1 cellular context compared by ENCODE assay signal in the genomic region with DNA sequence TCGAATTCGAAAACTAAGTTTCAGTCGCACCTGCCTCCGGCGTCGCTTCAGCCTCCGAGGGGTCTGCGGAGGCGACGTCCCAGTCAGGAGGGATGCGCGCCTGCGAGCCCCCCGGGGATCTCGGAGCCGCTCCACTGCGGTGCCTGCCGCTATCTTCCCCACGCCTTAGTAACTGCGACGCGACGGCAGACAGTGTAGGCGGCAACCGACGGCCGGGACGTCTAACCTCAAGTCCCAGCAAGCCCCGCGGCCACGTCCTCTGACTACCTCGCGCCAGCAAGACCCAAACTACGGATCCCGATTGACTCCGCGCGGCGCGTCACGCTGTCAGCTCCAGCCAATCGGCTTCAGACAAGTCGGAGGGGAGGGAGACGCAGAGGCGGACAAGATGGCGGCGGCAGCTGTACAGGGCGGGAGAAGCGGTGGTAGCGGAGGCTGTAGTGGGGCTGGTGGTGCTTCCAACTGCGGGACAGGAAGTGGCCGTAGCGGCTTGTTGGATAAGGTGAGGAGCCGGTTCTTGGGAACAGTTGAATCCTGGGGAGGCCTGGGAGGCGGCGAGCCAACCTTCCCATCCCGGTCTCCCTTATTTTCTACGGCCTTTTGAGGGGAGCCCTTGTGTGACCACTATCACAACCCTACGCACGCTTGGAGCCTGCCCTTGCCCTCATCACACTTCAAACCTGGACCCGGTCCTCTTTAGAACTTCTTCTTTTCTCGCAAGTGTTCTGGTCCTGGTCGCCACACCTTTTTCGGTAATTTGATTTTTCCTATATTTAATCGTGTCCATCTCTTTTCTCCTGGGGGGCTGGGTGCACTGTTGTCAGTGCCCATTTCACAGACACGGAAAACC.
A peak's percentile ranks its signal among the peaks of the same experiment; 100 is the strongest.
TF ChIP-seq lines count a peak whose summit lies in the region.

A gene (plus strand): TSS at position 369 of the 850 bp plus-strand sequence. CDS start 20 bp downstream, at position 389.
A gene with protein sequence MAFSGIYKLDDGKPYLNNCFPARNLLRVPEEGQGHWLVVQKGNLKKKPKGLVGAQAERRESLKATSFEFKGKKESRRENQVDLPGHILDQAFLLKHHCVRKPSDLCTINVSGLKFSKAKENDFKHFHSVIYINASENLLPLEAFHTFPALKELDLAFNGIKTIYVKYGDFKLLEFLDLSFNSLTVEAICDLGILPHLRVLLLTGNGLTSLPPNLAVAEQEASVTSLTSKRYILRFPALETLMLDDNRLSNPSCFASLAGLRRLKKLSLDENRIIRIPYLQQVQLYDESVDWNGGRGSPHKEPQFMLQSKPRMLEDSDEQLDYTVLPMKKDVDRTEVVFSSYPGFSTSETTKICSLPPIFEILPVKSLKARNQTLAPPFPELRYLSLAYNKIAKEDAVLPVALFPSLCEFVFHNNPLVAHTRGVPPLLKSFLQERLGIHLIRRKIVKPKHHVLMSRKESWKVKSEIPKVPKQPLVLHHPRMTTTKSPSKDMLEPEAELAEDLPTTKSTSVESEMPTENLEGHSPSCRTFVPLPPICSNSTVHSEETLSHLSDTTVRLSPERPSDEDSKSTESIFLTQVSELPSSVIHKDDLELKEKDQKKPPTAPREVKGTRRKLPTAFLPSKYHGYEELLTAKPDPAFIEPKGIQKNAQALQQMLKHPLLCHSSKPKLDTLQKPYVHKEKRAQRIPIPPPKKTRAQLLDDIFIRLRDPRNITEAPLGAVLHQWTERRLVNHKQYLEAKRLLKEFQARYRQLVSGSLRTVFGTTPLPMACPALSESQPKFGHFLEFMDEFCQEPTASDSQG (minus strand): TSS at position 194 of the 850 bp plus-strand sequence. CDS start 8,213 bp downstream, outside the sequence.

TF ChIP-seq in K562, 482 proteins besides CTCF, POLR2A, EP300 and RAD21 (continued from another document and continues in another):
- TF ChIP-seq POLR2AphosphoS5 (IDR thresholded peaks at IDR 0.05; ENCODE audit: control insufficient read depth, insufficient read depth, low read depth, low read length) (peak; percentile 87), RBFOX2 (IDR thresholded peaks at IDR 0.05; ENCODE audit: low read depth, low read length) (peak; percentile 100), KAT7 (CRISPR knock-in tag; IDR thresholded peaks at IDR 0.05; ENCODE audit: borderline replicate concordance) (peak; percentile 98; the same call in 1 of the 2 replicates), ZFX (CRISPR knock-in tag; IDR thresholded peaks at IDR 0.05) (peak; percentile 100), ZBED1 (IDR thresholded peaks at IDR 0.05) (peak; percentile 79), HCFC1 (IDR thresholded peaks at IDR 0.05; ENCODE audit: low read depth, low read length) (peak; percentile 94), ZNF766 (CRISPR knock-in tag; conservative IDR thresholded peaks at IDR 0.05) (peak; percentile 84), ZBTB17 (CRISPR knock-in tag; IDR thresholded peaks at IDR 0.05) (peak; percentile 75; the same call in 1 of the 2 replicates), ARNT (IDR thresholded peaks at IDR 0.05) (peak in 1 of 2 experiments; percentile 25; a peak in 1 of 4 replicates), ETV6 (IDR thresholded peaks at IDR 0.05; ENCODE audit: borderline replicate concordance in 1 of 2, low read depth in 2 of 2, low read length in 1 of 2) (no peak), ETV6 (CRISPR knock-in tag; IDR thresholded peaks at IDR 0.05; ENCODE audit: borderline replicate concordance) (no peak), ZNF644 (tag; IDR thresholded peaks at IDR 0.05; ENCODE audit: low read depth) (peak; percentile 50; the same call in 1 of the 2 replicates), PML (IDR thresholded peaks at IDR 0.05; ENCODE audit: low read length) (peak; percentile 71), FOS (IDR thresholded peaks at IDR 0.05; ENCODE audit: extremely low read depth, insufficient read length) (peak; percentile 63), HDGF (IDR thresholded peaks at IDR 0.05) (no peak), HNRNPL (IDR thresholded peaks at IDR 0.05; ENCODE audit: low read depth, low read length) (no peak), ZC3H11A (IDR thresholded peaks at IDR 0.05; ENCODE audit: low read depth, low read length) (peak; percentile 58; the same call in 1 of the 2 replicates), SUPT5H (IDR thresholded peaks at IDR 0.05) (peak; percentile 94), ZNF12 (CRISPR knock-in tag; IDR thresholded peaks at IDR 0.05) (peak; percentile 70), MXI1 (IDR thresholded peaks at IDR 0.05; ENCODE audit: low read depth, low read length) (peak; percentile 42; the same call in 1 of the 2 replicates), HNRNPLL (IDR thresholded peaks at IDR 0.05; ENCODE audit: low read depth, low read length, poor library complexity, severe bottlenecking) (peak; percentile 86), NFYB (IDR thresholded peaks at IDR 0.05; ENCODE audit: extremely low read depth, insufficient read length) (peak; percentile 41), TRIM24 (IDR thresholded peaks at IDR 0.05) (peak in 1 of 2 experiments; percentile 95; a peak in 2 of 4 replicates), WHSC1 (IDR thresholded peaks at IDR 0.05; ENCODE audit: low read length) (no peak)
- TF ChIP-seq, protein P1, sequence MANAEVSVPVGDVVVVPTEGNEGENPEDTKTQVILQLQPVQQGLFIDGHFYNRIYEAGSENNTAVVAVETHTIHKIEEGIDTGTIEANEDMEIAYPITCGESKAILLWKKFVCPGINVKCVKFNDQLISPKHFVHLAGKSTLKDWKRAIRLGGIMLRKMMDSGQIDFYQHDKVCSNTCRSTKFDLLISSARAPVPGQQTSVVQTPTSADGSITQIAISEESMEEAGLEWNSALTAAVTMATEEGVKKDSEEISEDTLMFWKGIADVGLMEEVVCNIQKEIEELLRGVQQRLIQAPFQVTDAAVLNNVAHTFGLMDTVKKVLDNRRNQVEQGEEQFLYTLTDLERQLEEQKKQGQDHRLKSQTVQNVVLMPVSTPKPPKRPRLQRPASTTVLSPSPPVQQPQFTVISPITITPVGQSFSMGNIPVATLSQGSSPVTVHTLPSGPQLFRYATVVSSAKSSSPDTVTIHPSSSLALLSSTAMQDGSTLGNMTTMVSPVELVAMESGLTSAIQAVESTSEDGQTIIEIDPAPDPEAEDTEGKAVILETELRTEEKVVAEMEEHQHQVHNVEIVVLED (CRISPR knock-in tag; IDR thresholded peaks at IDR 0.05): peak; percentile 93
- TF ChIP-seq, protein P2, sequence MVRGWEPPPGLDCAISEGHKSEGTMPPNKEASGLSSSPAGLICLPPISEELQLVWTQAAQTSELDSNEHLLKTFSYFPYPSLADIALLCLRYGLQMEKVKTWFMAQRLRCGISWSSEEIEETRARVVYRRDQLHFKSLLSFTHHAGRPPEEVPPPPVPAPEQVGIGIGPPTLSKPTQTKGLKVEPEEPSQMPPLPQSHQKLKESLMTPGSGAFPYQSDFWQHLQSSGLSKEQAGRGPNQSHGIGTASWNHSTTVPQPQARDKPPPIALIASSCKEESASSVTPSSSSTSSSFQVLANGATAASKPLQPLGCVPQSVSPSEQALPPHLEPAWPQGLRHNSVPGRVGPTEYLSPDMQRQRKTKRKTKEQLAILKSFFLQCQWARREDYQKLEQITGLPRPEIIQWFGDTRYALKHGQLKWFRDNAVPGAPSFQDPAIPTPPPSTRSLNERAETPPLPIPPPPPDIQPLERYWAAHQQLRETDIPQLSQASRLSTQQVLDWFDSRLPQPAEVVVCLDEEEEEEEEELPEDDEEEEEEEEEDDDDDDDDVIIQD (CRISPR knock-in tag; IDR thresholded peaks at IDR 0.05): no peak
- TF ChIP-seq, protein P3, sequence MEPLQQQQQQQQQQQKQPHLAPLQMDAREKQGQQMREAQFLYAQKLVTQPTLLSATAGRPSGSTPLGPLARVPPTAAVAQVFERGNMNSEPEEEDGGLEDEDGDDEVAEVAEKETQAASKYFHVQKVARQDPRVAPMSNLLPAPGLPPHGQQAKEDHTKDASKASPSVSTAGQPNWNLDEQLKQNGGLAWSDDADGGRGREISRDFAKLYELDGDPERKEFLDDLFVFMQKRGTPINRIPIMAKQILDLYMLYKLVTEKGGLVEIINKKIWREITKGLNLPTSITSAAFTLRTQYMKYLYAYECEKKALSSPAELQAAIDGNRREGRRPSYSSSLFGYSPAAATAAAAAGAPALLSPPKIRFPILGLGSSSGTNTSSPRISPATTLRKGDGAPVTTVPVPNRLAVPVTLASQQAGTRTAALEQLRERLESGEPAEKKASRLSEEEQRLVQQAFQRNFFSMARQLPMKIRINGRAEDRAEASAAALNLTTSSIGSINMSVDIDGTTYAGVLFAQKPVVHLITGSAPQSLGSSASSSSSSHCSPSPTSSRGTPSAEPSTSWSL (CRISPR knock-in tag; IDR thresholded peaks at IDR 0.05; ENCODE audit: borderline replicate concordance): no peak
- TF ChIP-seq, protein P4, sequence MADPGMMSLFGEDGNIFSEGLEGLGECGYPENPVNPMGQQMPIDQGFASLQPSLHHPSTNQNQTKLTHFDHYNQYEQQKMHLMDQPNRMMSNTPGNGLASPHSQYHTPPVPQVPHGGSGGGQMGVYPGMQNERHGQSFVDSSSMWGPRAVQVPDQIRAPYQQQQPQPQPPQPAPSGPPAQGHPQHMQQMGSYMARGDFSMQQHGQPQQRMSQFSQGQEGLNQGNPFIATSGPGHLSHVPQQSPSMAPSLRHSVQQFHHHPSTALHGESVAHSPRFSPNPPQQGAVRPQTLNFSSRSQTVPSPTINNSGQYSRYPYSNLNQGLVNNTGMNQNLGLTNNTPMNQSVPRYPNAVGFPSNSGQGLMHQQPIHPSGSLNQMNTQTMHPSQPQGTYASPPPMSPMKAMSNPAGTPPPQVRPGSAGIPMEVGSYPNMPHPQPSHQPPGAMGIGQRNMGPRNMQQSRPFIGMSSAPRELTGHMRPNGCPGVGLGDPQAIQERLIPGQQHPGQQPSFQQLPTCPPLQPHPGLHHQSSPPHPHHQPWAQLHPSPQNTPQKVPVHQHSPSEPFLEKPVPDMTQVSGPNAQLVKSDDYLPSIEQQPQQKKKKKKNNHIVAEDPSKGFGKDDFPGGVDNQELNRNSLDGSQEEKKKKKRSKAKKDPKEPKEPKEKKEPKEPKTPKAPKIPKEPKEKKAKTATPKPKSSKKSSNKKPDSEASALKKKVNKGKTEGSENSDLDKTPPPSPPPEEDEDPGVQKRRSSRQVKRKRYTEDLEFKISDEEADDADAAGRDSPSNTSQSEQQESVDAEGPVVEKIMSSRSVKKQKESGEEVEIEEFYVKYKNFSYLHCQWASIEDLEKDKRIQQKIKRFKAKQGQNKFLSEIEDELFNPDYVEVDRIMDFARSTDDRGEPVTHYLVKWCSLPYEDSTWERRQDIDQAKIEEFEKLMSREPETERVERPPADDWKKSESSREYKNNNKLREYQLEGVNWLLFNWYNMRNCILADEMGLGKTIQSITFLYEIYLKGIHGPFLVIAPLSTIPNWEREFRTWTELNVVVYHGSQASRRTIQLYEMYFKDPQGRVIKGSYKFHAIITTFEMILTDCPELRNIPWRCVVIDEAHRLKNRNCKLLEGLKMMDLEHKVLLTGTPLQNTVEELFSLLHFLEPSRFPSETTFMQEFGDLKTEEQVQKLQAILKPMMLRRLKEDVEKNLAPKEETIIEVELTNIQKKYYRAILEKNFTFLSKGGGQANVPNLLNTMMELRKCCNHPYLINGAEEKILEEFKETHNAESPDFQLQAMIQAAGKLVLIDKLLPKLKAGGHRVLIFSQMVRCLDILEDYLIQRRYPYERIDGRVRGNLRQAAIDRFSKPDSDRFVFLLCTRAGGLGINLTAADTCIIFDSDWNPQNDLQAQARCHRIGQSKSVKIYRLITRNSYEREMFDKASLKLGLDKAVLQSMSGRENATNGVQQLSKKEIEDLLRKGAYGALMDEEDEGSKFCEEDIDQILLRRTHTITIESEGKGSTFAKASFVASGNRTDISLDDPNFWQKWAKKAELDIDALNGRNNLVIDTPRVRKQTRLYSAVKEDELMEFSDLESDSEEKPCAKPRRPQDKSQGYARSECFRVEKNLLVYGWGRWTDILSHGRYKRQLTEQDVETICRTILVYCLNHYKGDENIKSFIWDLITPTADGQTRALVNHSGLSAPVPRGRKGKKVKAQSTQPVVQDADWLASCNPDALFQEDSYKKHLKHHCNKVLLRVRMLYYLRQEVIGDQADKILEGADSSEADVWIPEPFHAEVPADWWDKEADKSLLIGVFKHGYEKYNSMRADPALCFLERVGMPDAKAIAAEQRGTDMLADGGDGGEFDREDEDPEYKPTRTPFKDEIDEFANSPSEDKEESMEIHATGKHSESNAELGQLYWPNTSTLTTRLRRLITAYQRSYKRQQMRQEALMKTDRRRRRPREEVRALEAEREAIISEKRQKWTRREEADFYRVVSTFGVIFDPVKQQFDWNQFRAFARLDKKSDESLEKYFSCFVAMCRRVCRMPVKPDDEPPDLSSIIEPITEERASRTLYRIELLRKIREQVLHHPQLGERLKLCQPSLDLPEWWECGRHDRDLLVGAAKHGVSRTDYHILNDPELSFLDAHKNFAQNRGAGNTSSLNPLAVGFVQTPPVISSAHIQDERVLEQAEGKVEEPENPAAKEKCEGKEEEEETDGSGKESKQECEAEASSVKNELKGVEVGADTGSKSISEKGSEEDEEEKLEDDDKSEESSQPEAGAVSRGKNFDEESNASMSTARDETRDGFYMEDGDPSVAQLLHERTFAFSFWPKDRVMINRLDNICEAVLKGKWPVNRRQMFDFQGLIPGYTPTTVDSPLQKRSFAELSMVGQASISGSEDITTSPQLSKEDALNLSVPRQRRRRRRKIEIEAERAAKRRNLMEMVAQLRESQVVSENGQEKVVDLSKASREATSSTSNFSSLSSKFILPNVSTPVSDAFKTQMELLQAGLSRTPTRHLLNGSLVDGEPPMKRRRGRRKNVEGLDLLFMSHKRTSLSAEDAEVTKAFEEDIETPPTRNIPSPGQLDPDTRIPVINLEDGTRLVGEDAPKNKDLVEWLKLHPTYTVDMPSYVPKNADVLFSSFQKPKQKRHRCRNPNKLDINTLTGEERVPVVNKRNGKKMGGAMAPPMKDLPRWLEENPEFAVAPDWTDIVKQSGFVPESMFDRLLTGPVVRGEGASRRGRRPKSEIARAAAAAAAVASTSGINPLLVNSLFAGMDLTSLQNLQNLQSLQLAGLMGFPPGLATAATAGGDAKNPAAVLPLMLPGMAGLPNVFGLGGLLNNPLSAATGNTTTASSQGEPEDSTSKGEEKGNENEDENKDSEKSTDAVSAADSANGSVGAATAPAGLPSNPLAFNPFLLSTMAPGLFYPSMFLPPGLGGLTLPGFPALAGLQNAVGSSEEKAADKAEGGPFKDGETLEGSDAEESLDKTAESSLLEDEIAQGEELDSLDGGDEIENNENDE (IDR thresholded peaks at IDR 0.05; ENCODE audit: low read depth, low read length): no peak
- TF ChIP-seq, protein P5, sequence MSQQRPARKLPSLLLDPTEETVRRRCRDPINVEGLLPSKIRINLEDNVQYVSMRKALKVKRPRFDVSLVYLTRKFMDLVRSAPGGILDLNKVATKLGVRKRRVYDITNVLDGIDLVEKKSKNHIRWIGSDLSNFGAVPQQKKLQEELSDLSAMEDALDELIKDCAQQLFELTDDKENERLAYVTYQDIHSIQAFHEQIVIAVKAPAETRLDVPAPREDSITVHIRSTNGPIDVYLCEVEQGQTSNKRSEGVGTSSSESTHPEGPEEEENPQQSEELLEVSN (IDR thresholded peaks at IDR 0.05; ENCODE audit: borderline replicate concordance in 1 of 2, extremely low read depth in 1 of 2, insufficient read depth in 1 of 2, insufficient read length in 1 of 2, low read depth in 1 of 2, low read length in 1 of 2, poor library complexity in 1 of 2, severe bottlenecking in 1 of 2): peak; percentile 67 to 82
- TF ChIP-seq, protein P6, sequence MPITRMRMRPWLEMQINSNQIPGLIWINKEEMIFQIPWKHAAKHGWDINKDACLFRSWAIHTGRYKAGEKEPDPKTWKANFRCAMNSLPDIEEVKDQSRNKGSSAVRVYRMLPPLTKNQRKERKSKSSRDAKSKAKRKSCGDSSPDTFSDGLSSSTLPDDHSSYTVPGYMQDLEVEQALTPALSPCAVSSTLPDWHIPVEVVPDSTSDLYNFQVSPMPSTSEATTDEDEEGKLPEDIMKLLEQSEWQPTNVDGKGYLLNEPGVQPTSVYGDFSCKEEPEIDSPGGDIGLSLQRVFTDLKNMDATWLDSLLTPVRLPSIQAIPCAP (CRISPR knock-in tag; IDR thresholded peaks at IDR 0.05; ENCODE audit: borderline replicate concordance): no peak
